11 cellular contexts compared by ENCODE assay signal in the genomic region with DNA sequence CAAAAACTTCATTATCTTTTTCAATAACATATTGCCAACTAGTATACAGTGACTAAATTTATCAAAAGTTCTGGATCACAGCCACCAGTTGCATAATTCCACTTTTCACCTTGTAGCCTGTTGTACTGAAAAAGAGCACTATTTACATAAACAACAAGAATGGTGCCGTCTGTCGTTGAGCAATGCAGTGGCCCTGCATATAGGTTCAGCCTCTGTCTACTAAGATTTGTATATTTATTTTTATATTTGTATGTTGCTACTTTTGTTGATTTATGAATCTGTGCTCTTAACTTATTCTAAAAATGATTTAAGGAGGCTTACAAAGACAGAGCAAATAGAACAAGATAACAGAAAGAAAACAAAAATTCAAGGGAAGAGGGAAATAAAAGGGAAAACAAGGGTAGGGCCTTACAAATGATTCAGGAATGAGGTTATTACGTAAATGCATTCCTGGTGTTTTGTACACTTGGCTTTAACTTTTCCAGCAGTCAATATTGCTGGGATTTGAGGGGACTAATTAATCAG.
DNase-seq lines count a peak whose midpoint lies in the region; ATAC-seq and TF ChIP-seq lines count a peak whose summit lies in the region.
"Had no signal": no experiment of that assay in that cellular context is flagged by ENCODE, and none has a peak within 500 bp of the region (broad histone marks: within the 10 kb centered on the region; RNA-seq: fewer than 3 reads in every experiment).

No MANE protein-coding gene starts in this region.

- H3K4me3 ChIP-seq in body of pancreas (no peak overlapping the region), tibial artery (no peak overlapping the region), SK-N-SH (ENCODE audit: low read depth in 2 of 2, low read length in 1 of 2) (no peak overlapping the region)

- no peak for TF ChIP-seq POLR2A in body of pancreas (IDR thresholded peaks at IDR 0.05)

- intact Hi-C loops in body of pancreas (cut with DNase I) = no loop called here
- intact Hi-C loops in tibial artery (cut with DNase I; ENCODE audit: low total_unique reads) = no loop called here

- 15 to 19% methylated on average over 3 of the region's 3 CpGs for WGBS in body of pancreas, 2 donors
- WGBS in SK-N-SH (ENCODE audit: low lambda C conversion rate) = 45% methylated on average over 3 of the region's 3 CpGs

- H3K9ac ChIP-seq in SK-N-SH = no peak overlapping the region

- no peak overlapping the region for H3K4me2 ChIP-seq in SK-N-SH

- no peak for TF ChIP-seq EP300 in SK-N-SH (IDR thresholded peaks at IDR 0.05; ENCODE audit: borderline replicate concordance in 1 of 2, low read depth in 1 of 2, low read length in 1 of 2)

- H3K27ac ChIP-seq in body of pancreas = peak overlapping the region in 3 of 4 donors; percentile 54 to 65 (median 54)
- peak overlapping the region; percentile 59 for H3K27ac ChIP-seq in tibial artery
- no peak overlapping the region for H3K27ac ChIP-seq in SK-N-SH (ENCODE audit: low read depth in 2 of 2, low read length in 1 of 2)
- H3K27ac ChIP-seq: neutrophil had no signal

- DNase-seq in HPDE6-E6E7 (ENCODE audit: extremely low spot score) = peak; percentile 5
- DNase-seq in body of pancreas = peak; percentile 25 to 50 (median 31)
- peak; percentile 3 for DNase-seq in kidney glomerular epithelial cell (lab: John Stamatoyannopoulos, UW)
- DNase-seq in tibial artery = no peak
- DNase-seq in NCI-H1436 treated with DMSO at 0.1 percent for 48 hours (lab: John Stamatoyannopoulos, UW) = no peak
- DNase-seq in SK-N-SH = no peak
- no peak for DNase-seq in NCI-H446 treated with DMSO at 0.1 percent for 48 hours (lab: John Stamatoyannopoulos, UW)
- no peak for DNase-seq in NCI-H510A (lab: John Stamatoyannopoulos, UW)
- DNase-seq: Karpas-422, NCI-H524 had no signal

- no peaks in the 10 kb centered on the region for H3K36me3 ChIP-seq in body of pancreas (replicated peaks in 1 of 2; ENCODE audit: insufficient read depth in 1 of 2, low read depth in 2 of 2)
- H3K36me3 ChIP-seq in tibial artery = no peaks in the 10 kb centered on the region
- H3K36me3 ChIP-seq in SK-N-SH (replicated peaks in 1 of 2; ENCODE audit: control insufficient read depth in 1 of 2, insufficient read depth in 2 of 2, low read length in 1 of 2) = no peaks in the 10 kb centered on the region
- H3K36me3 ChIP-seq: neutrophil had no signal

- H3K4me1 ChIP-seq in body of pancreas = peaks cover 13% of the 10 kb centered on the region
- peaks cover 0 to 50% (median 37%) of the 10 kb centered on the region in 4 donors for H3K4me1 ChIP-seq in tibial artery
- no peaks in the 10 kb centered on the region for H3K4me1 ChIP-seq in SK-N-SH (ENCODE audit: control insufficient read depth in 1 of 2, insufficient read depth in 2 of 2, low read depth in 1 of 2, low read length in 1 of 2)

- TF ChIP-seq CTCF in body of pancreas (IDR thresholded peaks at IDR 0.05) = no peak
- TF ChIP-seq CTCF in tibial artery (IDR thresholded peaks at IDR 0.05) = no peak
- no peak for TF ChIP-seq CTCF in SK-N-SH (IDR thresholded peaks at IDR 0.05)

- H3K27me3 ChIP-seq in body of pancreas = no peaks in the 10 kb centered on the region
- H3K27me3 ChIP-seq in tibial artery = no peaks in the 10 kb centered on the region
- peaks cover 9% of the 10 kb centered on the region; the same call in 1 of the 2 replicates for H3K27me3 ChIP-seq in SK-N-SH (ENCODE audit: insufficient read depth)
- H3K27me3 ChIP-seq: neutrophil had no signal

- no peaks in the 10 kb centered on the region for H4K20me1 ChIP-seq in SK-N-SH (ENCODE audit: insufficient read depth)

- H3K9me3 ChIP-seq in body of pancreas (no peaks in the 10 kb centered on the region), tibial artery (no peaks in the 10 kb centered on the region), SK-N-SH (no peaks in the 10 kb centered on the region)
- H3K9me3 ChIP-seq: neutrophil had no signal

- ATAC-seq in body of pancreas = peak; percentile 77

- H2AFZ ChIP-seq in SK-N-SH (ENCODE audit: low read depth) = no peak overlapping the region

- TF ChIP-seq RAD21 in SK-N-SH (IDR thresholded peaks at IDR 0.05; ENCODE audit: low read length) = no peak

- CTCF ChIA-PET in SK-N-SH (lab: Yijun Ruan, JAX) = no interaction called here

- no peaks in the 10 kb centered on the region for H3K9me2 ChIP-seq in SK-N-SH

- H3K79me2 ChIP-seq in SK-N-SH (ENCODE audit: insufficient read depth) = no peaks in the 10 kb centered on the region

- POLR2A ChIA-PET in SK-N-SH (lab: Yijun Ruan, JAX) = no interaction called here

- no peaks in the 10 kb centered on the region for H3F3A ChIP-seq in SK-N-SH (replicated peaks; ENCODE audit: insufficient read depth)

TF ChIP-seq in SK-N-SH, 30 proteins besides CTCF, POLR2A, EP300 and RAD21:
- no peak for TF ChIP-seq POLR2AphosphoS5 (IDR thresholded peaks at IDR 0.05; ENCODE audit: low read depth, low read length)
- TF ChIP-seq, protein P1, sequence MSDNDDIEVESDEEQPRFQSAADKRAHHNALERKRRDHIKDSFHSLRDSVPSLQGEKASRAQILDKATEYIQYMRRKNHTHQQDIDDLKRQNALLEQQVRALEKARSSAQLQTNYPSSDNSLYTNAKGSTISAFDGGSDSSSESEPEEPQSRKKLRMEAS (IDR thresholded peaks at IDR 0.05; ENCODE audit: low read depth) = no peak
- TF ChIP-seq GATA2 (CRISPR knock-in tag; IDR thresholded peaks at IDR 0.05) = no peak
- no peak for TF ChIP-seq TAF1 (IDR thresholded peaks at IDR 0.05; ENCODE audit: borderline replicate concordance, low read depth, low read length)
- no peak for TF ChIP-seq SIN3A (IDR thresholded peaks at IDR 0.05; ENCODE audit: borderline replicate concordance, low read depth, low read length)
- TF ChIP-seq, protein P2, sequence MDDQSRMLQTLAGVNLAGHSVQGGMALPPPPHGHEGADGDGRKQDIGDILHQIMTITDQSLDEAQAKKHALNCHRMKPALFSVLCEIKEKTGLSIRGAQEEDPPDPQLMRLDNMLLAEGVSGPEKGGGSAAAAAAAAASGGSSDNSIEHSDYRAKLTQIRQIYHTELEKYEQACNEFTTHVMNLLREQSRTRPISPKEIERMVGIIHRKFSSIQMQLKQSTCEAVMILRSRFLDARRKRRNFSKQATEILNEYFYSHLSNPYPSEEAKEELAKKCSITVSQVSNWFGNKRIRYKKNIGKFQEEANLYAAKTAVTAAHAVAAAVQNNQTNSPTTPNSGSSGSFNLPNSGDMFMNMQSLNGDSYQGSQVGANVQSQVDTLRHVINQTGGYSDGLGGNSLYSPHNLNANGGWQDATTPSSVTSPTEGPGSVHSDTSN (IDR thresholded peaks at IDR 0.05) = no peak
- TF ChIP-seq NFIC (IDR thresholded peaks at IDR 0.05; ENCODE audit: borderline replicate concordance) = no peak
- TF ChIP-seq RCOR1 (IDR thresholded peaks at IDR 0.05; ENCODE audit: low read length) = no peak
- no peak for TF ChIP-seq NRF1 (IDR thresholded peaks at IDR 0.05; ENCODE audit: low read depth, low read length)

Comparison
In these comparisons a context has a peak if more than half of its experiments do, and no peak if none do; other contexts are left out.
1. DNase-seq: peak in HPDE6-E6E7 (single experiment), body of pancreas (4 of 4) and kidney glomerular epithelial cell (single experiment); none in tibial artery (0 of 2), NCI-H1436 treated with DMSO at 0.1 percent for 48 hours (single experiment), SK-N-SH (single experiment), NCI-H446 treated with DMSO at 0.1 percent for 48 hours (single experiment) and NCI-H510A (single experiment).
2. H3K27ac ChIP-seq: peak in body of pancreas (3 of 4) and tibial artery (2 of 2); none in SK-N-SH (0 of 2).